In genomic region chr9:125415583-125416443, GRCh38 we compare ENCODE assay signal across 18 cellular contexts.
"Had no signal": no experiment of that assay in that cellular context is flagged by ENCODE, and none has a peak within 500 bp of the region (broad histone marks: within the 10 kb centered on the region; RNA-seq: fewer than 3 reads in every experiment).

No MANE protein-coding gene starts in this region.

- H3K36me3 ChIP-seq: colonic mucosa, prostate gland, right lobe of liver had no signal

- H3K27me3 Mint-ChIP-seq: activated CD4-positive, alpha-beta T cell treated with anti-CD3 and anti-CD28 coated beads for 36 hours; activated naive CD8-positive, alpha-beta T cell had no signal

- H3K9me3 ChIP-seq: colonic mucosa, prostate gland, right lobe of liver had no signal

- H3K27me3 ChIP-seq: colonic mucosa, hepatocyte, right lobe of liver had no signal

- H3K4me3 ChIP-seq: colonic mucosa, hepatocyte, lung, prostate gland, right lobe of liver had no signal

- DNase-seq: activated CD4-positive, alpha-beta T cell treated with anti-CD3 and anti-CD28 coated beads for 36 hours; activated CD4-positive, alpha-beta T cell treated with anti-CD3 and anti-CD28 coated beads, Interleukin-2, amount 50 U/mL, for 48 hours; activated gamma-delta T cell; central memory CD4-positive, alpha-beta T cell; colonic mucosa; endodermal cell; foreskin fibroblast; midbrain; right lobe of liver; small intestine; stimulated activated CD4-positive, alpha-beta T cell treated with anti-CD3 and anti-CD28 coated beads, Interleukin-15, amount 100 ng/mL, for 24 hours; stimulated activated CD4-positive, alpha-beta T cell treated with anti-CD3 and anti-CD28 coated beads, Interleukin-2, amount 100 ng/mL, for 48 hours had no signal

- H3K4me1 Mint-ChIP-seq: activated CD4-positive, alpha-beta T cell treated with anti-CD3 and anti-CD28 coated beads for 36 hours; endodermal cell; WTC11 had no signal

- H3K36me3 Mint-ChIP-seq: activated naive CD8-positive, alpha-beta T cell; WTC11 had no signal

- H3K4me3 Mint-ChIP-seq: activated CD4-positive, alpha-beta T cell treated with anti-CD3 and anti-CD28 coated beads for 36 hours; activated naive CD8-positive, alpha-beta T cell; endodermal cell; WTC11 had no signal

- H3K27ac ChIP-seq: colonic mucosa, epithelial cell of prostate, hepatocyte, prostate gland, right lobe of liver had no signal

- H3K9me3 Mint-ChIP-seq: endodermal cell, WTC11 had no signal

- ATAC-seq: activated CD4-positive, alpha-beta T cell treated with anti-CD3 and anti-CD28 coated beads for 36 hours; WTC11 had no signal

- FAIRE-seq: small intestine had no signal

- H3K4me1 ChIP-seq: colonic mucosa, prostate gland, right lobe of liver had no signal

- H3K27ac Mint-ChIP-seq: activated CD4-positive, alpha-beta T cell treated with anti-CD3 and anti-CD28 coated beads for 36 hours; activated naive CD8-positive, alpha-beta T cell; endodermal cell; WTC11 had no signal
